33 cellular contexts compared by ENCODE assay signal in genomic region chr19:45746866-45747265, GRCh38. TPM values are rescaled to one million over a fixed set of nuclear protein-coding genes. Genes with fewer than 3 reads are reported as not detected.
"Had no signal": no experiment of that assay in that cellular context is flagged by ENCODE, and none has a peak within 500 bp of the region (broad histone marks: within the 10 kb centered on the region; RNA-seq: fewer than 3 reads in every experiment).

No MANE protein-coding gene starts in this region.

- H3K9me3 ChIP-seq: ascending aorta, breast epithelium, esophagus squamous epithelium, gastroesophageal sphincter, heart right ventricle had no signal

- H3K4me1 ChIP-seq: ascending aorta, breast epithelium, esophagus squamous epithelium, heart right ventricle had no signal

- H3K27ac ChIP-seq: ascending aorta, breast epithelium, cardiac muscle cell, coronary artery, dorsolateral prefrontal cortex, esophagus squamous epithelium, gastroesophageal sphincter, heart right ventricle had no signal

- H3K36me3 ChIP-seq: ascending aorta, breast epithelium, cardiac muscle cell, esophagus squamous epithelium, gastroesophageal sphincter, heart right ventricle had no signal

- H3K27me3 ChIP-seq: ascending aorta, breast epithelium, cardiac muscle cell, dorsolateral prefrontal cortex, gastroesophageal sphincter had no signal

- H3K4me3 ChIP-seq: ascending aorta, breast epithelium, cardiac muscle cell, coronary artery, dorsolateral prefrontal cortex, esophagus squamous epithelium, gastroesophageal sphincter, heart right ventricle had no signal

- DNase-seq: activated CD4-positive, alpha-beta memory T cell treated with anti-CD3 and anti-CD28 coated beads for 36 hours; activated CD4-positive, alpha-beta T cell treated with anti-CD3 and anti-CD28 coated beads for 36 hours; activated CD4-positive, alpha-beta T cell treated with anti-CD3 and anti-CD28 coated beads, Interleukin-2, amount 10 ng/mL, durations not matched to agents 24 days and 14 days; activated CD4-positive, CD25-positive, alpha-beta regulatory T cell; activated CD4-positive, CD25-positive, alpha-beta regulatory T cell treated with anti-CD3 and anti-CD28 coated beads, Interleukin-2, amount 50 U/mL, for 72 hours; activated CD8-positive, alpha-beta memory T cell treated with anti-CD3 and anti-CD28 coated beads, Interleukin-2, amount 10 ng/mL, durations not matched to agents 7 days and 5 days; activated CD8-positive, alpha-beta memory T cell treated with anti-CD3 and anti-CD28 coated beads, Interleukin-2, amount 50 U/mL, for 4 hours; activated CD8-positive, alpha-beta T cell treated with anti-CD3 and anti-CD28 coated beads, Interleukin-2, amount 10 ng/mL, durations not matched to agents 7 days and 5 days; activated effector memory CD4-positive, alpha-beta T cell treated with anti-CD3 and anti-CD28 coated beads, Interleukin-2, amount 50 U/mL, for 16 hours; activated naive CD4-positive, alpha-beta T cell treated with anti-CD3 and anti-CD28 coated beads for 36 hours; activated naive CD8-positive, alpha-beta T cell treated with anti-CD3 and anti-CD28 coated beads, Interleukin-2, amount 10 ng/mL, durations not matched to agents 7 days and 5 days; activated T-cell treated with anti-CD3 and anti-CD28 coated beads, Interleukin-2, amount 50 U/mL, for 1 hour; activated T-cell treated with anti-CD3 and anti-CD28 coated beads, Interleukin-2, amount 50 U/mL, for 48 hours; central memory CD4-positive, alpha-beta T cell; cerebellar nuclear complex; dorsolateral prefrontal cortex; effector memory CD8-positive, alpha-beta T cell; erythroblast; esophagus squamous epithelium; foreskin melanocyte; heart right ventricle; T-helper 2 cell had no signal

RNA-seq across cellular contexts. Expression of gene MEIOSIN, which starts 13.6 kb away (rescaled TPM):
- total RNA-seq: activated CD4-positive, alpha-beta memory T cell treated with anti-CD3 and anti-CD28 coated beads for 36 hours; activated CD4-positive, alpha-beta T cell treated with anti-CD3 and anti-CD28 coated beads for 36 hours; activated CD4-positive, alpha-beta T cell treated with anti-CD3 and anti-CD28 coated beads, Interleukin-2, amount 10 ng/mL, durations not matched to agents 24 days and 14 days; activated CD8-positive, alpha-beta memory T cell treated with anti-CD3 and anti-CD28 coated beads, Interleukin-2, amount 10 ng/mL, durations not matched to agents 7 days and 5 days; activated CD8-positive, alpha-beta T cell treated with anti-CD3 and anti-CD28 coated beads, Interleukin-2, amount 10 ng/mL, durations not matched to agents 7 days and 5 days; activated naive CD4-positive, alpha-beta T cell treated with anti-CD3 and anti-CD28 coated beads for 36 hours; activated naive CD8-positive, alpha-beta T cell treated with anti-CD3 and anti-CD28 coated beads, Interleukin-2, amount 10 ng/mL, durations not matched to agents 7 days and 5 days; activated T-helper 1 cell treated with anti-CD3 and anti-CD28 coated beads, Interleukin-12 subunit alpha, Interleukin-12 subunit beta, Interleukin-2, Interleukin-4 antibody, amounts not matched to agents 30 ng/mL and 10 ng/mL and 1 ng/mL, durations not matched to agents 14 hours and 24 hours and 36 hours; activated T-helper 2 cell treated with anti-CD3 and anti-CD28 coated beads, Interferon-gamma antibody, Interleukin-2, Interleukin-4, amounts not matched to agents 10 μg/mL and 5 μg/mL and 100 μg/mL, durations not matched to agents 14 hours and 24 hours and 36 hours; ascending aorta; breast epithelium; esophagus squamous epithelium; fibroblast of lung; fibroblast of villous mesenchyme; gastroesophageal sphincter; glomerular endothelial cell; heart right ventricle; T-helper 1 cell treated with Interleukin-12 subunit alpha and Interleukin-12 subunit beta and Interleukin-4 antibody, amounts not matched to agents 30 ng/mL and 1 ng/mL, for 36 hours had no signal
